22 cellular contexts compared by ENCODE assay signal in genomic region chr17:68015081-68015723, GRCh38.
"Had no signal": no experiment of that assay in that cellular context is flagged by ENCODE, and none has a peak within 500 bp of the region (broad histone marks: within the 10 kb centered on the region; RNA-seq: fewer than 3 reads in every experiment).

No MANE protein-coding gene starts in this region.

- H3K27ac ChIP-seq: dorsolateral prefrontal cortex, epithelial cell of prostate, esophagus muscularis mucosa, neural progenitor cell, parathyroid adenoma, psoas muscle, stomach, thoracic aorta, transverse colon, vagina had no signal

- DNase-seq: central memory CD4-positive, alpha-beta T cell; cortex of kidney; dorsolateral prefrontal cortex; effector CD8-positive, alpha-beta T cell; head of caudate nucleus; hippocampal formation; midbrain; psoas muscle; retina; stimulated activated CD4-positive, alpha-beta T cell treated with anti-CD3 and anti-CD28 coated beads, Interleukin-2, amount 100 ng/mL, for 24 hours; stimulated activated naive CD4-positive, alpha-beta T cell; stomach; substantia nigra; transverse colon had no signal

- H3K9me3 Mint-ChIP-seq: natural killer cell treated with Interleukin-12 subunit alpha and Interleukin-12 subunit beta and Interleukin-15 and Interleukin-18, amount 100 ng/mL, for 72 hours had no signal

- H3K79me2 ChIP-seq: parathyroid adenoma had no signal

- ATAC-seq: natural killer cell treated with Interleukin-12 subunit alpha and Interleukin-12 subunit beta and Interleukin-15 and Interleukin-18, amount 100 ng/mL, for 72 hours; psoas muscle; sciatic nerve had no signal

- H3K4me3 ChIP-seq: dorsolateral prefrontal cortex, esophagus muscularis mucosa, neural progenitor cell, psoas muscle, stomach, thoracic aorta, transverse colon, vagina had no signal

- H3K4me3 Mint-ChIP-seq: natural killer cell treated with Interleukin-12 subunit alpha and Interleukin-12 subunit beta and Interleukin-15 and Interleukin-18, amount 100 ng/mL, for 72 hours; neural progenitor cell had no signal

- H2AFZ ChIP-seq: neural progenitor cell, parathyroid adenoma had no signal

- H3K4me1 ChIP-seq: neural progenitor cell, parathyroid adenoma, psoas muscle, vagina had no signal

- H3K27me3 Mint-ChIP-seq: natural killer cell treated with Interleukin-12 subunit alpha and Interleukin-12 subunit beta and Interleukin-15 and Interleukin-18, amount 100 ng/mL, for 72 hours had no signal

- H3K4me2 ChIP-seq: neural progenitor cell had no signal

- H3K27ac Mint-ChIP-seq: natural killer cell treated with Interleukin-12 subunit alpha and Interleukin-12 subunit beta and Interleukin-15 and Interleukin-18, amount 100 ng/mL, for 72 hours; neural progenitor cell had no signal

- H3K36me3 Mint-ChIP-seq: natural killer cell treated with Interleukin-12 subunit alpha and Interleukin-12 subunit beta and Interleukin-15 and Interleukin-18, amount 100 ng/mL, for 72 hours had no signal

- H3K9ac ChIP-seq: neural progenitor cell, parathyroid adenoma had no signal

- H3K9me3 ChIP-seq: esophagus muscularis mucosa, psoas muscle, stomach, thoracic aorta, transverse colon, vagina had no signal

- H3K27me3 ChIP-seq: dorsolateral prefrontal cortex, esophagus muscularis mucosa, neural progenitor cell, stomach, transverse colon, vagina had no signal

- H3K36me3 ChIP-seq: esophagus muscularis mucosa, neural progenitor cell, stomach, thoracic aorta, transverse colon, vagina had no signal
